Comparison of ENCODE assay signal across 11 cellular contexts in the genomic region with DNA sequence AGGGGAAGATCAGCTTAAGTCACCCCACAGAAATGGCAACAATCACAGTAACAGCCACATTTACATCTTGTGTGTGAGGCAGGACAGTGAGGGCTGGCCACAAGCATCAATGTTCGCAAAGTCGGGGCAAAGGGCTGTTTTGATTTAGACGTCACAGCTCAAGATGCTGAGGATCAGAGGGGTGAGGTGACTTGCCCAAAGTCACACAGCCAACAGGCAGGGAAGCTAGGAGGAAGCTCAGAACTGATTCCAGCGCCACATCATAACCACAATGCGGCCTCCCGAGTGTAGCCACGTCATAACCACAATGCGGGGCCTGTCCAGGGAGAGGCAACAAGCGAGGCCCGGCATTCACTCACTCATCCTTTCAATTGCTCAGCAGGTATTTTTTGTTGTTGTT. TPM values are rescaled to one million over a fixed set of nuclear protein-coding genes. Genes with fewer than 3 reads are reported as not detected.
DNase-seq lines count a peak whose midpoint lies in the region; ATAC-seq lines count a peak whose summit lies in the region.
"Had no signal": no experiment of that assay in that cellular context is flagged by ENCODE, and none has a peak within 500 bp of the region (broad histone marks: within the 10 kb centered on the region; RNA-seq: fewer than 3 reads in every experiment).

No MANE protein-coding gene starts in this region.

- peak; percentile 89 for DNase-seq in Right ventricle myocardium inferior (ENCODE audit: missing footprints)
- DNase-seq in left ventricle myocardium superior = no peak
- peak; percentile 55 for DNase-seq in activated effector memory CD4-positive, alpha-beta T cell treated with Interleukin-2 at 50 U/mL for 16 hours
- no peak for DNase-seq in neuronal stem cell (ENCODE audit: low spot score)
- DNase-seq in NCI-H510A treated with DMSO at 0.1 percent for 48 hours (lab: John Stamatoyannopoulos, UW) = no peak
- no peak for DNase-seq in mesenteric fat pad (ENCODE audit: low spot score)
- DNase-seq: right lobe of liver had no signal

- no peak overlapping the region for H3K4ac ChIP-seq in neuronal stem cell (ENCODE audit: low read length)

- H3K9me3 ChIP-seq in mesodermal cell (ENCODE audit: control insufficient read depth, low read length) (no peaks in the 10 kb centered on the region), neuronal stem cell (replicated peaks in 1 of 2; ENCODE audit: control insufficient read depth in 2 of 2, insufficient read depth in 1 of 2, low read depth in 1 of 2, low read length in 2 of 2) (no peaks in the 10 kb centered on the region)
- H3K9me3 ChIP-seq: A549, right lobe of liver had no signal

- H3K18ac ChIP-seq in neuronal stem cell (ENCODE audit: low read length) = no peak overlapping the region

- H2BK120ac ChIP-seq in neuronal stem cell (ENCODE audit: low read depth, low read length) = no peak overlapping the region

- H3K4me1 ChIP-seq in mesodermal cell (ENCODE audit: control insufficient read depth, insufficient read depth, low read length, poor library complexity, severe bottlenecking) = peaks cover 21% of the 10 kb centered on the region
- H3K4me1 ChIP-seq in neuronal stem cell (ENCODE audit: control insufficient read depth in 2 of 2, insufficient read depth in 1 of 2, low read depth in 1 of 2, low read length in 2 of 2) = peaks cover 4 to 19% of the 10 kb centered on the region in 2 donors
- H3K4me1 ChIP-seq: A549, right lobe of liver had no signal

- H3K27me3 ChIP-seq in neuronal stem cell (ENCODE audit: control insufficient read depth in 3 of 3, insufficient read depth in 3 of 3, low read depth in 1 of 3, low read length in 3 of 3) = no peaks in the 10 kb centered on the region
- H3K27me3 ChIP-seq: right lobe of liver had no signal

- intact Hi-C loops in Right ventricle myocardium inferior (cut with DNase I) (no loop called here), left ventricle myocardium superior (cut with micrococcal nuclease) (no loop called here)

- H3K79me1 ChIP-seq in neuronal stem cell (ENCODE audit: low read depth, low read length) = no peaks in the 10 kb centered on the region

- H4K91ac ChIP-seq in neuronal stem cell (ENCODE audit: low read depth, low read length, poor library complexity) = no peak overlapping the region

- WGBS in mesodermal cell (ENCODE audit: insufficient coverage in 2 of 2), 2 experiments = 90 to 97% methylated on average over 4 to 8 of the region's 10 CpGs
- WGBS in neuronal stem cell (ENCODE audit: extremely low coverage in 2 of 2, insufficient read length in 2 of 2, insufficient replicate concordance in 1 of 2), 2 donors = no CpG with 5 or more reads among the region's 10 CpGs

- no peak overlapping the region for H2BK15ac ChIP-seq in neuronal stem cell (ENCODE audit: low read length)

- no peak overlapping the region for H2AFZ ChIP-seq in neuronal stem cell (ENCODE audit: low read length)

- peak overlapping the region; percentile 10 for H3K27ac ChIP-seq in mesodermal cell (ENCODE audit: low read depth, low read length, severe bottlenecking)
- no peak overlapping the region for H3K27ac ChIP-seq in neuronal stem cell (replicated peaks; ENCODE audit: low read length)
- H3K27ac ChIP-seq: A549 had no signal

- no peak overlapping the region for H3K23ac ChIP-seq in neuronal stem cell (ENCODE audit: low read depth, low read length, poor library complexity)

- H2BK5ac ChIP-seq in neuronal stem cell (ENCODE audit: low read length) = no peak overlapping the region

- no peak overlapping the region for H3K4me2 ChIP-seq in neuronal stem cell (ENCODE audit: insufficient read depth, low read length, poor library complexity, severe bottlenecking)
- H3K4me2 ChIP-seq: A549 had no signal

- peaks cover 16% of the 10 kb centered on the region for H3K36me3 ChIP-seq in mesodermal cell (ENCODE audit: control insufficient read depth, insufficient read depth, low read length)
- H3K36me3 ChIP-seq in neuronal stem cell (replicated peaks in 1 of 2; ENCODE audit: control insufficient read depth in 2 of 2, insufficient read depth in 2 of 2, low read length in 2 of 2) = no peaks in the 10 kb centered on the region
- H3K36me3 ChIP-seq: right lobe of liver had no signal

- ATAC-seq in Right ventricle myocardium inferior (no peak), left ventricle myocardium superior (no peak), HG03108 (IDR thresholded peaks at IDR 0.05; ENCODE audit: unreplicated experiment) (no peak)

- H3K4me3 ChIP-seq in mesodermal cell (ENCODE audit: extremely low read depth, insufficient read depth, low read length, poor library complexity, severe bottlenecking) (no peak overlapping the region), neuronal stem cell (ENCODE audit: low read length in 2 of 2) (peak overlapping the region in 1 of 2 donors; percentile 22)
- H3K4me3 ChIP-seq: A549 had no signal

- no peak overlapping the region for H3K9ac ChIP-seq in neuronal stem cell (ENCODE audit: low read depth, low read length, poor library complexity)

- no peak overlapping the region for H2BK12ac ChIP-seq in neuronal stem cell (ENCODE audit: low read length)

- H4K8ac ChIP-seq in neuronal stem cell (ENCODE audit: low read depth, low read length) = no peak overlapping the region

- no peak overlapping the region for H3K14ac ChIP-seq in neuronal stem cell (ENCODE audit: low read length)

- H2AK5ac ChIP-seq in neuronal stem cell (ENCODE audit: low read depth, low read length) = no peak overlapping the region

RNA-seq across cellular contexts. Expression of gene STK10, which starts 14.3 kb away (rescaled TPM):
- total RNA-seq in Right ventricle myocardium inferior = 8.9 TPM
- 6.9 TPM for total RNA-seq in left ventricle myocardium superior
- 21.5 TPM for polyA plus RNA-seq in mesodermal cell (2013, experiment 1 of 2)
- polyA plus RNA-seq in mesodermal cell (2013, experiment 2 of 2) = 18.8 TPM
- 4.8 TPM for polyA plus RNA-seq in neuronal stem cell (2013, experiment 1 of 2)
- 4.6 TPM for polyA plus RNA-seq in neuronal stem cell (2013, experiment 2 of 2)
- 82.2 TPM for total RNA-seq in mesenteric fat pad

RNA-seq across cellular contexts. Expression of gene EFCAB9, which starts 20.2 kb away (rescaled TPM):
- total RNA-seq in Right ventricle myocardium inferior = not detected
- total RNA-seq in left ventricle myocardium superior = not detected
- polyA plus RNA-seq in mesodermal cell (2013, experiment 1 of 2) = not detected
- polyA plus RNA-seq in mesodermal cell (2013, experiment 2 of 2) = not detected
- polyA plus RNA-seq in neuronal stem cell (2013, experiment 1 of 2) = 0.15 TPM
- 0.47 TPM for polyA plus RNA-seq in neuronal stem cell (2013, experiment 2 of 2)
- total RNA-seq in mesenteric fat pad = not detected
- total RNA-seq: right lobe of liver; T-helper 1 cell treated with Interleukin-12 subunit alpha and Interleukin-12 subunit beta and Interleukin-4 antibody, amounts not matched to agents 30 ng/mL and 1 ng/mL, for 36 hours had no signal
- polyA plus RNA-seq: A549 had no signal

Comparison
In these comparisons a context has a peak if more than half of its experiments do, and no peak if none do; other contexts are left out.
1. DNase-seq: peak in Right ventricle myocardium inferior (single experiment) and activated effector memory CD4-positive, alpha-beta T cell treated with Interleukin-2 at 50 U/mL for 16 hours (single experiment); none in left ventricle myocardium superior (single experiment), neuronal stem cell (single experiment), NCI-H510A treated with DMSO at 0.1 percent for 48 hours (single experiment) and mesenteric fat pad (single experiment).